ENCODE assay signal across 9 cellular contexts in the genomic region with DNA sequence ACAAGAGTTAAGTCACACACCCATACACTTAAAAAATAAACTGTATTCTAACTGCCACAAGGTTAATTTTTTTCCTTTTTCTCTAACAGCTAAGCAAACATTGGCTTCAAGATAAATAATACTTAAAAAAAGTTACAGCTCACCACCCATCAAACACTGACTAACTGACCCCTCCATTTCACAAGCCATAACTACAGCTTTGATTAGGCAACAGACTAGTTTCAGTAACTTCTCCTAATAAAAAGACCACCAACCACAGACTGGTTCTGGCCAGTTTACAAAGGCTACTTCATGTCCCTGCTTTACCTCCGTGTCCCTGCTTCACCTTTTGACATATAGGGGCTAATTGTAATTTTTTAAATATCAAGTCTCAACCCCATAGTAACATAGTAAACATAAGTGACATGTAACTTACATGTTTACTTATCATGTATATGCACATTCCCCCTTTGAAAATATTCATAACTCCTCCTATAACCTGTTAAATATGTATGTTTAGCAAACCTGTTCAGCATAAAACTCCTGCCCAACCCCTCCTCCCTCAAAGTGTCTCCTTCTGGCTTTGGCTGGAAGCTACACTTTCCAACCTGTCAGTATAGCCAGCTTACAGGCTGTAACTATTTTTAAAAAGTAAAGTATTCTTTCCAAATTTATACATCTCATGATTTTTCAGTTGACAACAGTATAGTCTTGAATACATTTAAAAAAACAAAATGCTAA. TPM values are rescaled to one million over a fixed set of nuclear protein-coding genes. Genes with fewer than 3 reads are reported as not detected.
"Had no signal": no experiment of that assay in that cellular context is flagged by ENCODE, and none has a peak within 500 bp of the region (broad histone marks: within the 10 kb centered on the region; RNA-seq: fewer than 3 reads in every experiment).

No MANE protein-coding gene starts in this region.

- DNase-seq: H9, HCEC 1CT, IMR-90, KBM-7 had no signal

- H3K4me2 ChIP-seq: GM23338 had no signal

- H3K4me3 ChIP-seq: GM23338 had no signal

- ATAC-seq: GM23338 had no signal

- FAIRE-seq: H1, H54, HTR-8/SVneo had no signal

- H2AFZ ChIP-seq: GM23338 had no signal

RNA-seq across cellular contexts. Expression of a gene that starts 15.1 kb away (rescaled TPM):
- total RNA-seq: H9, HT-29, IMR-90 had no signal
- polyA plus RNA-seq: IMR-90 had no signal
